ENCODE assay signal across 8 cellular contexts in genomic region chr1:119675349-119676343, GRCh38. TPM values are rescaled to one million over a fixed set of nuclear protein-coding genes. Genes with fewer than 3 reads are reported as not detected.
A peak's percentile ranks its signal among the peaks of the same experiment; 100 is the strongest.
DNase-seq lines count a peak whose midpoint lies in the region; ATAC-seq and TF ChIP-seq lines count a peak whose summit lies in the region.

No MANE protein-coding gene starts in this region.

- peak; percentile 48; the same call in 1 of the 2 replicates for TF ChIP-seq CTCF in GM12874 (IDR thresholded peaks at IDR 0.05; ENCODE audit: insufficient read depth, low read depth, low read length)

- ATAC-seq in HG03565 (IDR thresholded peaks at IDR 0.05; ENCODE audit: unreplicated experiment) (peak; percentile 54), GM18505 (IDR thresholded peaks at IDR 0.05; ENCODE audit: unreplicated experiment) (no peak)

- POLR2A ChIA-PET in activated CD4-positive, alpha-beta memory T cell treated with anti-CD3 and anti-CD28 coated beads, Interleukin-2, amount 10 ng/mL, durations not matched to agents 7 days and 5 days (lab: Charles Lee), result no interaction called here

- H3K9me3 Mint-ChIP-seq in activated CD4-positive, alpha-beta memory T cell treated with anti-CD3 and anti-CD28 coated beads, Interleukin-2, amount 10 ng/mL, durations not matched to agents 7 days and 5 days, result no peaks in the 10 kb centered on the region

- TF ChIP-seq POLR2A in GM18505 (IDR thresholded peaks at IDR 0.05; ENCODE audit: borderline replicate concordance, extremely low read depth, insufficient read depth, insufficient read length), result no peak

- H3K4me3 Mint-ChIP-seq in activated CD4-positive, alpha-beta memory T cell treated with anti-CD3 and anti-CD28 coated beads, Interleukin-2, amount 10 ng/mL, durations not matched to agents 7 days and 5 days, result no peak overlapping the region

- H3K27me3 Mint-ChIP-seq in activated CD4-positive, alpha-beta memory T cell treated with anti-CD3 and anti-CD28 coated beads, Interleukin-2, amount 10 ng/mL, durations not matched to agents 7 days and 5 days, result peaks cover 30% of the 10 kb centered on the region

- H3K4me1 Mint-ChIP-seq in activated CD4-positive, alpha-beta memory T cell treated with anti-CD3 and anti-CD28 coated beads, Interleukin-2, amount 10 ng/mL, durations not matched to agents 7 days and 5 days, result peaks cover 4% of the 10 kb centered on the region

- DNase-seq in NCI-H748 treated with DMSO at 0.1 percent for 48 hours (lab: John Stamatoyannopoulos, UW) (peak; percentile 64), medulla oblongata (ENCODE audit: extremely low spot score) (peak; percentile 97)
- peak; percentile 66 for DNase-seq in activated CD4-positive, alpha-beta memory T cell treated with anti-CD3 and anti-CD28 coated beads, Interleukin-2, amount 10 ng/mL, durations not matched to agents 7 days and 5 days
- peak; percentile 30 for DNase-seq in effector CD8-positive, alpha-beta T cell (lab: John Stamatoyannopoulos, UW)
- DNase-seq in stimulated activated CD8-positive, alpha-beta memory T cell treated with anti-CD3 and anti-CD28 coated beads, Interleukin-12 subunit alpha, Interleukin-12 subunit beta, amount 100 ng/mL, for 24 hours (ENCODE audit: extremely low read depth), result peak; percentile 17

- H3K27ac Mint-ChIP-seq in activated CD4-positive, alpha-beta memory T cell treated with anti-CD3 and anti-CD28 coated beads, Interleukin-2, amount 10 ng/mL, durations not matched to agents 7 days and 5 days, result no peak overlapping the region

- CTCF ChIA-PET in activated CD4-positive, alpha-beta memory T cell treated with anti-CD3 and anti-CD28 coated beads, Interleukin-2, amount 10 ng/mL, durations not matched to agents 7 days and 5 days (lab: Charles Lee), result interaction anchor here (0.7 to 5.8 kb wide), 18 partner anchors 9 to 354 kb away, joined by 3 to 79 read pairs (median 5); partner anchors contain the start of genes PHGDH and ZNF697

- H3K36me3 Mint-ChIP-seq in activated CD4-positive, alpha-beta memory T cell treated with anti-CD3 and anti-CD28 coated beads, Interleukin-2, amount 10 ng/mL, durations not matched to agents 7 days and 5 days (ENCODE audit: low read depth), result no peaks in the 10 kb centered on the region

RNA-seq across cellular contexts. Expression of gene ZNF697, which starts 27.6 kb away (rescaled TPM):
- total RNA-seq in activated CD4-positive, alpha-beta memory T cell treated with anti-CD3 and anti-CD28 coated beads, Interleukin-2, amount 10 ng/mL, durations not matched to agents 7 days and 5 days, result under 1 TPM; 0.13 to 0.15 TPM

RNA-seq across cellular contexts. Expression of gene PHGDH, which starts 36.1 kb away (rescaled TPM):
- total RNA-seq in activated CD4-positive, alpha-beta memory T cell treated with anti-CD3 and anti-CD28 coated beads, Interleukin-2, amount 10 ng/mL, durations not matched to agents 7 days and 5 days, result 100 to 1,000 TPM; 132 to 143 TPM

Comparison
In these comparisons a context has a peak if more than half of its experiments do, and no peak if none do; other contexts are left out.
1. DNase-seq: peak in every context shown above with its lines; median percentile 97 in medulla oblongata; 66 in activated CD4-positive, alpha-beta memory T cell treated with anti-CD3 and anti-CD28 coated beads, Interleukin-2, amount 10 ng/mL, durations not matched to agents 7 days and 5 days; 64 in NCI-H748 treated with DMSO at 0.1 percent for 48 hours; 30 in effector CD8-positive, alpha-beta T cell; 17 in stimulated activated CD8-positive, alpha-beta memory T cell treated with anti-CD3 and anti-CD28 coated beads, Interleukin-12 subunit alpha, Interleukin-12 subunit beta, amount 100 ng/mL, for 24 hours.